1 cellular context compared by ENCODE assay signal in the genomic region with DNA sequence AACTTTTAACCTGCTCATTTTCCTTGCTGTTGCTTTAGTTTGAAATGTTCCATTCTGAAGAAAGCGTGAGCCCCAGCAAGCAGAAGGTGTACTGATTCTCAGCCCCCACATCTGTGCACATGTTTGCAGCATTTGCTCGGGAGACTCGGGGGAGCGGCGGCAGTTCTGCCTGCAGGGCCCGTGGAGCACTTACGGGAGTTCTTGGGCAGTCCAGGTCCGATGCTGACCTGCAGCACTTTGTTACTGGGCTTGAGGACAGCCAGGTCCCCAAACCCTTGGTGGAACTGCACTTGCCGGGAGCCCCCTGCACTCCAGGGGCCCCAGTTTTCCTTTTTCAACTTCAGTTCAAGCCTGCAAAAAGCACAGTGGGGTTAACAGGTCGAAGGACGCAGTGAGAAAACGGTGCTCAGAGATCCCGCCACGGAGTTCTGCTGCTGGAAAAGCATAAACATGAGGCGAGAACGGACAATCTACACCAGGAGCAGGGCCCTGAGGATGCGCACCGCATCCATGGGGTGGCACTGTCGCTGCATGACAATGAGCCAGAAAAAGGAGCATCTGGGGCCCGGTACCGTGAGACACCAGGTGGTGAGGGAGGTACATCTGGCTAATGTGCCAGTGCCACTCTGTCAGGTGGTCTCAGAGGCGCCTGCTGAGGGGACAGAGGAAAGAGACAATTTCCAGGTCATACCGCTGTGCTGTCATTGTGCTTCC.
TF ChIP-seq lines count a peak whose summit lies in the region.

No MANE protein-coding gene starts in this region.

TF ChIP-seq in H1, 55 proteins besides CTCF, POLR2A, EP300 and RAD21:
- 0 out of 4 replicates have a peak, but pooled peaks of 1 of the 2 experiments have one; percentile 43 for TF ChIP-seq SIN3A (conservative IDR thresholded peaks at IDR 0.05 in 1 of 2, IDR thresholded peaks at IDR 0.05 in 1 of 2; ENCODE audit: low read depth in 1 of 2, low read length in 2 of 2)
- no peak for TF ChIP-seq SP4 (IDR thresholded peaks at IDR 0.05; ENCODE audit: low read length)
- no peak for TF ChIP-seq SIX5 (IDR thresholded peaks at IDR 0.05; ENCODE audit: low read depth, low read length)
